In genomic region chr7:26198133-26198780, GRCh38 we compare ENCODE assay signal across 8 cellular contexts. TPM values are rescaled to one million over a fixed set of nuclear protein-coding genes. Genes with fewer than 3 reads are reported as not detected.
DNase-seq lines count a peak whose midpoint lies in the region; FAIRE-seq and TF ChIP-seq lines count a peak whose summit lies in the region.

No MANE protein-coding gene starts in this region.

- peak; percentile 53 for TF ChIP-seq RAD21 in neural cell (conservative IDR thresholded peaks at IDR 0.05)

- H3K4me2 ChIP-seq in neural cell (ENCODE audit: low read length): peak overlapping the region; percentile 85

- peak; percentile 80 for FAIRE-seq in RCC 7860 (lab: Jason Lieb, UNC)
- peak; percentile 89 for FAIRE-seq in endometrium (lab: Jason Lieb, UNC)

- H3K9ac ChIP-seq in neural cell (ENCODE audit: low read length): peak overlapping the region; percentile 100

- no peaks in the 10 kb centered on the region for H3K9me2 ChIP-seq in neural cell (ENCODE audit: insufficient read depth, low read length)

- H3K27me3 ChIP-seq in neural cell (ENCODE audit: insufficient read depth, low read depth, low read length): no peaks in the 10 kb centered on the region

- H3F3A ChIP-seq in neural cell (ENCODE audit: insufficient read depth, low read length, poor library complexity, severe bottlenecking): peaks cover 4% of the 10 kb centered on the region

- peak overlapping the region; percentile 100 for H3K27ac ChIP-seq in neural cell (ENCODE audit: low read length)

- H2AFZ ChIP-seq in neural cell (ENCODE audit: low read depth, low read length): no peak overlapping the region

- TF ChIP-seq CTCF in GM12864 (IDR thresholded peaks at IDR 0.05; ENCODE audit: low read depth, low read length, missing control alignments) (peak; percentile 50), neural cell (IDR thresholded peaks at IDR 0.05; ENCODE audit: poor library complexity, severe bottlenecking) (peak; percentile 70)

- DNase-seq in A172 (ENCODE audit: low spot score) (peak; percentile 33), GM12864 (ENCODE audit: low read depth) (no peak), RCC 7860 (ENCODE audit: low spot score) (peak; percentile 40), COLO829 (ENCODE audit: low spot score) (no peak), NCI-H1436 (lab: John Stamatoyannopoulos, UW) (no peak)
- DNase-seq in effector CD4-positive, alpha-beta T cell: no peak

- peaks cover 82% of the 10 kb centered on the region for H3K79me2 ChIP-seq in neural cell (replicated peaks; ENCODE audit: insufficient read depth, low read length)

- H3K4me3 ChIP-seq in GM12864 (ENCODE audit: low read depth, low read length) (peak overlapping the region; percentile 100), neural cell (ENCODE audit: low read length) (peak overlapping the region; percentile 90)

- no peak for TF ChIP-seq EP300 in neural cell (conservative IDR thresholded peaks at IDR 0.05; ENCODE audit: poor library complexity, severe bottlenecking)

- H4K20me1 ChIP-seq in neural cell (ENCODE audit: insufficient read depth): peaks cover 52% of the 10 kb centered on the region

- H3K36me3 ChIP-seq in neural cell (ENCODE audit: insufficient read depth, low read length): peaks cover 10% of the 10 kb centered on the region

- H3K9me3 ChIP-seq in neural cell (ENCODE audit: low read length): no peaks in the 10 kb centered on the region

TF ChIP-seq in neural cell, 6 proteins besides CTCF, POLR2A, EP300 and RAD21:
- TF ChIP-seq REST (IDR thresholded peaks at IDR 0.05; ENCODE audit: borderline replicate concordance) (no peak), MXI1 (conservative IDR thresholded peaks at IDR 0.05; ENCODE audit: poor library complexity, severe bottlenecking) (peak; percentile 81), POLR2AphosphoS5 (IDR thresholded peaks at IDR 0.05) (no peak), TAF1 (IDR thresholded peaks at IDR 0.05; ENCODE audit: low read depth) (no peak), EZH2 (IDR thresholded peaks at IDR 0.05; ENCODE audit: borderline replicate concordance, insufficient read depth, low read length, poor library complexity, severe bottlenecking) (no peak), SMC3 (conservative IDR thresholded peaks at IDR 0.05; ENCODE audit: poor library complexity) (peak; percentile 70)

RNA-seq across cellular contexts. Expression of gene HNRNPA2B1, which starts 2.3 kb away (rescaled TPM):
- total RNA-seq in A172 (2014; rRNA removed; shearing (Covaris generic)): 257 and 324 TPM in 2 replicates
- 316 and 419 TPM in 2 replicates for polyA plus RNA-seq in neural cell
- polyA minus RNA-seq in neural cell: 200 and 257 TPM in 2 replicates

RNA-seq across cellular contexts. Expression of gene CBX3, which starts 3.3 kb away (rescaled TPM):
- total RNA-seq in A172 (2014; rRNA removed; shearing (Covaris generic)): 529 and 544 TPM in 2 replicates
- 532 and 598 TPM in 2 replicates for polyA plus RNA-seq in neural cell
- 221 and 244 TPM in 2 replicates for polyA minus RNA-seq in neural cell

RNA-seq across cellular contexts. Expression of gene NFE2L3, which starts 46.3 kb away (rescaled TPM):
- total RNA-seq in A172 (2014; rRNA removed; shearing (Covaris generic)): 104 and 110 TPM in 2 replicates
- 1.7 and 2.9 TPM in 2 replicates for polyA plus RNA-seq in neural cell
- 3.4 TPM in 2 replicates for polyA minus RNA-seq in neural cell

Comparison
In these comparisons a context has a peak if more than half of its experiments do, and no peak if none do; other contexts are left out.
1. DNase-seq: peak in A172 (single experiment) and RCC 7860 (single experiment); none in GM12864 (single experiment), COLO829 (single experiment), NCI-H1436 (single experiment) and effector CD4-positive, alpha-beta T cell (single experiment).